ENCODE assay signal across 8 cellular contexts in genomic region chr2:219279916-219280516, GRCh38. TPM values are rescaled to one million over a fixed set of nuclear protein-coding genes. Genes with fewer than 3 reads are reported as not detected.
DNase-seq lines count a peak whose midpoint lies in the region; ATAC-seq and TF ChIP-seq lines count a peak whose summit lies in the region.

No MANE protein-coding gene starts in this region.

- H3K27ac ChIP-seq in right atrium auricular region (peak overlapping the region; percentile 97 to 99), breast epithelium (peak overlapping the region; percentile 98)

- no peak for TF ChIP-seq CTCF in right atrium auricular region (IDR thresholded peaks at IDR 0.05)
- TF ChIP-seq CTCF in breast epithelium (IDR thresholded peaks at IDR 0.05): peak in 1 of 3 donors; percentile 56

- H3K4me3 ChIP-seq in right atrium auricular region (peak overlapping the region; percentile 80 to 85), breast epithelium (peak overlapping the region; percentile 72 to 87 (median 84)), mononuclear cell (ENCODE audit: low read length) (peak overlapping the region; percentile 61)

- intact Hi-C loops in Right ventricle myocardium superior (cut with DNase I): loop anchor here (2.0 kb wide), 1 partner anchor 15 kb away; no protein-coding TSS in a partner anchor
- intact Hi-C loops in breast epithelium (cut with DNase I; ENCODE audit: low total_unique reads): loop anchor here (2.0 kb wide), 1 partner anchor 43 kb away; no protein-coding TSS in a partner anchor

- H3K9me3 ChIP-seq in right atrium auricular region (no peaks in the 10 kb centered on the region), breast epithelium (no peaks in the 10 kb centered on the region), mononuclear cell (ENCODE audit: low read depth, low read length) (no peaks in the 10 kb centered on the region)

- DNase-seq in right atrium auricular region (ENCODE audit: low spot score) (no peak), Right ventricle myocardium superior (no peak), breast epithelium (ENCODE audit: low spot score in 2 of 2) (no peak), SKM-1 (lab: John Stamatoyannopoulos, UW; ENCODE audit: unreplicated experiment) (no peak), GM19238 (ENCODE audit: insufficient read length, low spot score) (no peak)

- ATAC-seq in Right ventricle myocardium superior (ENCODE audit: poor library complexity) (no peak), GM18873 (IDR thresholded peaks at IDR 0.05; ENCODE audit: low FRiP score, unreplicated experiment) (no peak), GM21619 (IDR thresholded peaks at IDR 0.05; ENCODE audit: unreplicated experiment) (no peak)

- H3K36me3 ChIP-seq in right atrium auricular region (peaks cover 41% of the 10 kb centered on the region), breast epithelium (no peaks in the 10 kb centered on the region)

- no peak for TF ChIP-seq POLR2A in breast epithelium (IDR thresholded peaks at IDR 0.05)

- H3K4me1 ChIP-seq in right atrium auricular region: peaks cover 0 to 31% of the 10 kb centered on the region in 2 donors
- H3K4me1 ChIP-seq in breast epithelium: peaks cover 13 to 21% of the 10 kb centered on the region in 2 donors
- H3K4me1 ChIP-seq in mononuclear cell (ENCODE audit: insufficient read depth, low read length): peaks cover 29% of the 10 kb centered on the region

- H3K27me3 ChIP-seq in right atrium auricular region: no peaks in the 10 kb centered on the region
- no peaks in the 10 kb centered on the region for H3K27me3 ChIP-seq in breast epithelium
- no peaks in the 10 kb centered on the region for H3K27me3 ChIP-seq in mononuclear cell (ENCODE audit: insufficient read depth, low read length)

RNA-seq across cellular contexts. Expression of gene DNAJB2, which starts 0.8 kb away (rescaled TPM):
- total RNA-seq in right atrium auricular region (10 to 100 TPM; 33.3 to 38.7 TPM), Right ventricle myocardium superior (83.3 TPM), breast epithelium (10 to 100 TPM; 49.9 to 88.3 (median 59.0) TPM), mononuclear cell (57.5 TPM)

RNA-seq across cellular contexts. Expression of gene TUBA4A, which starts 26.3 kb away (rescaled TPM):
- total RNA-seq in right atrium auricular region: 100 to 1,000 TPM in 1 of 2 donors, 10 to 100 TPM in 1; 51.7 to 159 TPM
- 84.3 TPM for total RNA-seq in Right ventricle myocardium superior
- total RNA-seq in breast epithelium: 10 to 100 TPM in 2 of 3 donors, 1 to 10 TPM in 1; 5.4 to 73.3 (median 48.8) TPM
- 108 TPM for total RNA-seq in mononuclear cell

RNA-seq across cellular contexts. Expression of gene TUBA4B, which starts 27.0 kb away (rescaled TPM):
- total RNA-seq in right atrium auricular region (not detected), Right ventricle myocardium superior (not detected), breast epithelium (under 1 TPM in 1 of 3 donors, not detected in 2; 0.16 TPM), mononuclear cell (not detected)

RNA-seq across cellular contexts. Expression of gene PTPRN, which starts 29.2 kb away (rescaled TPM):
- total RNA-seq in right atrium auricular region (under 1 TPM in 1 of 2 donors, not detected in 1; 0.74 TPM), Right ventricle myocardium superior (not detected), breast epithelium (under 1 TPM in 2 of 3 donors, not detected in 1; 0.33 to 0.44 TPM), mononuclear cell (1.3 TPM)

RNA-seq across cellular contexts. Expression of gene STK16, which starts 34.7 kb away (rescaled TPM):
- total RNA-seq in right atrium auricular region (1 to 10 TPM; 7.0 to 9.0 TPM), Right ventricle myocardium superior (16.7 TPM), breast epithelium (10 to 100 TPM; 13.1 to 18.1 (median 16.4) TPM), mononuclear cell (18.5 TPM)
